ENCODE assay signal across 9 cellular contexts in the genomic region with DNA sequence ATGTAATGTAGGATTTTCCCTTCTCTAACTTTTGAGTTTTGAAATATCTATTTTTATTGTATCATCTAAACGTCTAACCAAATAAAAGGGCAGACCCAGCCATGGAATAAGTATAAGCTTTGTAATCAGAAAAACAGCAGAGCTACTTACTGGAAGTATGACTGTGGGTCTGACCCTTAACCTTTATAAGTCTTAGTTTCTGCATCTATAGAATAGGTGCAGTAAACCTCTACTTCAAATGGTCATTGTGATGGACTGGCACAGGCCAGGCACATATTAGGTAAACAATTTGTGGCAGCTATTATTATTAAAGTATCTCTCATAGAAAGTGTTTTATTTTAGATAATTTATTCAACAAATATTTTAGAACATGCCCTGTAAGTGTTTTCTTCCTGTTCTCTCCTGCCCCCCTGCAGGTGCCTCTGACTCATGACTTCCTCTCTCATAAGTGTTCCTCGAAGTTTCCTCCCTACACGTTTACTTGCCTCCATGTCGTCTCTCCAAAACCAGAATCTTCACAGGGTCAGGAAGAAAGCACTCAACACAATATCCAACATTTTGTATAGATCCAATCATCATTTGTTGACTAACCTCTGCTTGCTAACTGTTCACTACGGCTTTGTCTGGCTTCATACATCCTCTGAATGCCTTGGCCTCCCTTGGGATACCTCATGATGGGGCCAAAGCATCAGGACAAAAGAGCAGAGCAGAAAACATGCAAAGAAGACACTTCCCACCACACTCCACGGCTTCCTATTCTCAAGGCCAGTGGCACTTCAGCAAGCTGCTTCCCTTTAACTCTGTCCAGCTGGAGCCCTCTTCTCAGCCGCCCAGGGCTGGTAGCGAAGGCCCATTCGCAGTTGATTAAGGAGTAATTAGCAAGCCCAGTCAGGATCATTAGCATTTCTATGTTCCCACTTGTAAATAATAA.
A peak's percentile ranks its signal among the peaks of the same experiment; 100 is the strongest.
DNase-seq lines count a peak whose midpoint lies in the region; ATAC-seq, FAIRE-seq and TF ChIP-seq lines count a peak whose summit lies in the region.
"Had no signal": no experiment of that assay in that cellular context is flagged by ENCODE, and none has a peak within 500 bp of the region (broad histone marks: within the 10 kb centered on the region; RNA-seq: fewer than 3 reads in every experiment).

No MANE protein-coding gene starts in this region.

- H3K36me3 ChIP-seq in breast epithelium (no peaks in the 10 kb centered on the region), bronchial epithelial cell (ENCODE audit: control insufficient read depth, insufficient read depth, low read length) (no peaks in the 10 kb centered on the region), subcutaneous abdominal adipose tissue (ENCODE audit: control insufficient read depth in 5 of 5, insufficient read depth in 5 of 5, low read length in 5 of 5) (no peaks in the 10 kb centered on the region)

- peak; percentile 44 for DNase-seq in MCF 10A (ENCODE audit: unreplicated experiment)
- no peak for DNase-seq in breast epithelium (ENCODE audit: low spot score in 2 of 2)
- peak; percentile 73 for DNase-seq in NCI-H345 (lab: John Stamatoyannopoulos, UW)
- peak; percentile 66 for DNase-seq in bronchial epithelial cell (ENCODE audit: low read depth)
- no peak for DNase-seq in D721Med (ENCODE audit: insufficient read length, low spot score)
- no peak for DNase-seq in NCI-H2196 treated with DMSO at 0.1 percent for 48 hours (lab: John Stamatoyannopoulos, UW; ENCODE audit: unreplicated experiment)
- DNase-seq: foreskin melanocyte had no signal

- no peaks in the 10 kb centered on the region for H3K27me3 Mint-ChIP-seq in MCF 10A (ENCODE audit: insufficient read depth, unreplicated experiment)

- H3K4me1 ChIP-seq in breast epithelium (no peaks in the 10 kb centered on the region), subcutaneous abdominal adipose tissue (ENCODE audit: control insufficient read depth in 5 of 5, insufficient read depth in 5 of 5, low read length in 5 of 5) (peaks cover 0 to 21% (median 6%) of the 10 kb centered on the region in 5 donors)

- no peaks in the 10 kb centered on the region for H3K36me3 Mint-ChIP-seq in MCF 10A (ENCODE audit: insufficient read depth, unreplicated experiment)

- no peak for FAIRE-seq in bronchial epithelial cell (lab: Jason Lieb, UNC)
- no peak for FAIRE-seq in D721Med (lab: Jason Lieb, UNC)

- no peak for TF ChIP-seq POLR2A in breast epithelium (IDR thresholded peaks at IDR 0.05)

- H3K27ac Mint-ChIP-seq in MCF 10A (ENCODE audit: low read depth, unreplicated experiment), result no peak overlapping the region

- no peaks in the 10 kb centered on the region for H3K9me3 Mint-ChIP-seq in MCF 10A (ENCODE audit: unreplicated experiment)

- POLR2A ChIA-PET in MCF 10A (lab: Yijun Ruan, JAX), result interaction anchor here (1.2 kb wide), 1 partner anchor 13 kb away, joined by 3 read pairs; no protein-coding TSS in a partner anchor

- H3K27me3 ChIP-seq in breast epithelium (no peaks in the 10 kb centered on the region), bronchial epithelial cell (ENCODE audit: control insufficient read depth, insufficient read depth, low read length) (no peaks in the 10 kb centered on the region), subcutaneous abdominal adipose tissue (ENCODE audit: control insufficient read depth in 5 of 5, insufficient read depth in 4 of 5, low read length in 5 of 5) (no peaks in the 10 kb centered on the region)

- H3K9ac ChIP-seq in subcutaneous abdominal adipose tissue (ENCODE audit: low read length in 5 of 5), result no peak overlapping the region

- H3K4me3 ChIP-seq in breast epithelium (no peak overlapping the region), bronchial epithelial cell (ENCODE audit: low read depth, low read length) (no peak overlapping the region), subcutaneous abdominal adipose tissue (ENCODE audit: low read depth in 1 of 5, low read length in 5 of 5) (no peak overlapping the region)

- BruUV-seq in MCF 10A (replicated peaks; lab: Mats Ljungman, UMichigan), result no TSS peak

- intact Hi-C loops in MCF 10A (cut with micrococcal nuclease), result loop anchor here (10.0 kb wide), 2 partner anchors 137 to 223 kb away; a partner anchor contains a TSS
- intact Hi-C loops in breast epithelium (cut with DNase I; ENCODE audit: low total_unique reads), result no loop called here

- no peak overlapping the region for H3K27ac ChIP-seq in breast epithelium
- H3K27ac ChIP-seq in subcutaneous abdominal adipose tissue (ENCODE audit: low read depth, low read length), result peak overlapping the region; percentile 24

- peaks cover 10% of the 10 kb centered on the region for H3K4me1 Mint-ChIP-seq in MCF 10A (ENCODE audit: insufficient read depth, unreplicated experiment)

- CTCF ChIA-PET in MCF 10A (lab: Yijun Ruan, JAX), result interaction anchor here (0.6 kb wide), 3 partner anchors 169 to 684 kb away, joined by 3 to 4 read pairs (median 3); no protein-coding TSS in a partner anchor

- H3K9me3 ChIP-seq in breast epithelium (no peaks in the 10 kb centered on the region), subcutaneous abdominal adipose tissue (ENCODE audit: control insufficient read depth in 5 of 5, low read length in 5 of 5) (no peaks in the 10 kb centered on the region)

- H3K4me3 Mint-ChIP-seq in MCF 10A (ENCODE audit: unreplicated experiment), result no peak overlapping the region

- TF ChIP-seq CTCF in MCF 10A (IDR thresholded peaks at IDR 0.05; ENCODE audit: unreplicated experiment) (no peak), breast epithelium (IDR thresholded peaks at IDR 0.05) (no peak), bronchial epithelial cell (IDR thresholded peaks at IDR 0.05; ENCODE audit: insufficient read depth, low read length, severe bottlenecking) (no peak), D721Med (IDR thresholded peaks at IDR 0.05; ENCODE audit: insufficient read depth, missing control alignments) (no peak)

- no peak for ATAC-seq in HG02981 (IDR thresholded peaks at IDR 0.05; ENCODE audit: unreplicated experiment)

Comparison
In these comparisons a context has a peak if more than half of its experiments do, and no peak if none do; other contexts are left out.
1. DNase-seq: peak in MCF 10A (single experiment), NCI-H345 (single experiment) and bronchial epithelial cell (single experiment); none in breast epithelium (0 of 2), D721Med (single experiment) and NCI-H2196 treated with DMSO at 0.1 percent for 48 hours (single experiment).